ENCODE assay signal across 8 cellular contexts in genomic region chr11:86070435-86071056, GRCh38. TPM values are rescaled to one million over a fixed set of nuclear protein-coding genes. Genes with fewer than 3 reads are reported as not detected.
DNase-seq lines count a peak whose midpoint lies in the region; ATAC-seq and TF ChIP-seq lines count a peak whose summit lies in the region.

No MANE protein-coding gene starts in this region.

- no TSS peak for BruUV-seq in OCI-LY7 (replicated peaks; lab: Mats Ljungman, UMichigan)

- H3K9me2 ChIP-seq in OCI-LY7 (ENCODE audit: insufficient read depth, low read length) = no peaks in the 10 kb centered on the region

- no peaks in the 10 kb centered on the region for H3K9me3 ChIP-seq in CD4-positive, CD25-positive, alpha-beta regulatory T cell (ENCODE audit: control insufficient read depth in 2 of 2, low read length in 2 of 2)
- H3K9me3 ChIP-seq in OCI-LY7 (ENCODE audit: low read length) (no peaks in the 10 kb centered on the region), parathyroid adenoma (ENCODE audit: control insufficient read depth, low read length) (no peaks in the 10 kb centered on the region)

- no peak overlapping the region for H3K4me3 ChIP-seq in CD4-positive, CD25-positive, alpha-beta regulatory T cell (ENCODE audit: low read depth, low read length)
- H3K4me3 ChIP-seq in OCI-LY7 (ENCODE audit: low read depth, low read length, poor library complexity, severe bottlenecking) = no peak overlapping the region
- no peak overlapping the region for H3K4me3 ChIP-seq in parathyroid adenoma (ENCODE audit: low read depth, low read length)

- no peaks in the 10 kb centered on the region for H3K27me3 ChIP-seq in CD4-positive, CD25-positive, alpha-beta regulatory T cell (ENCODE audit: control insufficient read depth, insufficient read depth, low read length)
- no peaks in the 10 kb centered on the region for H3K27me3 ChIP-seq in parathyroid adenoma (ENCODE audit: control insufficient read depth, insufficient read depth, low read length)

- H3K27ac Mint-ChIP-seq in CD4-positive, CD25-positive, alpha-beta regulatory T cell = peak overlapping the region in 2 of 3 donors; percentile 91 to 98

- DNase-seq in CD4-positive, CD25-positive, alpha-beta regulatory T cell = no peak
- DNase-seq in OCI-LY7 (ENCODE audit: low spot score) (no peak), epithelial cell of prostate (ENCODE audit: low read depth, low spot score) (no peak), mucosa of gallbladder (ENCODE audit: low spot score) (no peak), SHP77 (lab: John Stamatoyannopoulos, UW) (no peak), amniotic stem cell (lab: John Stamatoyannopoulos, UW) (no peak), NCI-H1436 treated with DMSO at 0.1 percent for 48 hours (lab: John Stamatoyannopoulos, UW) (no peak)

- H3K4me1 ChIP-seq in CD4-positive, CD25-positive, alpha-beta regulatory T cell (ENCODE audit: control insufficient read depth, insufficient read depth, low read length, poor library complexity, severe bottlenecking) = peaks cover 13% of the 10 kb centered on the region
- peaks cover 22% of the 10 kb centered on the region for H3K4me1 ChIP-seq in OCI-LY7 (ENCODE audit: insufficient read depth, low read length, poor library complexity, severe bottlenecking)
- H3K4me1 ChIP-seq in parathyroid adenoma = peaks cover 9% of the 10 kb centered on the region

- H2AFZ ChIP-seq in OCI-LY7 (ENCODE audit: low read length) (peak overlapping the region; percentile 96; the same call in 1 of the 2 replicates), parathyroid adenoma (peak overlapping the region; percentile 89)

- TF ChIP-seq CTCF in OCI-LY7 (conservative IDR thresholded peaks at IDR 0.05; ENCODE audit: low read length) (no peak), parathyroid adenoma (IDR thresholded peaks at IDR 0.05) (no peak)

- H3K27ac ChIP-seq in CD4-positive, CD25-positive, alpha-beta regulatory T cell (ENCODE audit: insufficient read depth, low read length, poor library complexity, severe bottlenecking) = no peak overlapping the region
- H3K27ac ChIP-seq in OCI-LY7 (ENCODE audit: low read depth, low read length, poor library complexity, severe bottlenecking) = no peak overlapping the region
- H3K27ac ChIP-seq in epithelial cell of prostate = peak overlapping the region; percentile 98
- H3K27ac ChIP-seq in parathyroid adenoma = peak overlapping the region; percentile 96

- H4K20me1 ChIP-seq in OCI-LY7 (ENCODE audit: insufficient read depth, low read length) = peaks cover 24% of the 10 kb centered on the region

- intact Hi-C loops in OCI-LY7 (cut with micrococcal nuclease; ENCODE audit: unreplicated experiment) = no loop called here

- H3K27me3 Mint-ChIP-seq in CD4-positive, CD25-positive, alpha-beta regulatory T cell = peaks cover 5% of the 10 kb centered on the region

- no peak for ATAC-seq in CD4-positive, CD25-positive, alpha-beta regulatory T cell (ENCODE audit: low read depth in 2 of 2)

- peaks cover 0 to 1% (median 0%) of the 10 kb centered on the region in 7 donors for H3K9me3 Mint-ChIP-seq in CD4-positive, CD25-positive, alpha-beta regulatory T cell

- POLR2A ChIA-PET in OCI-LY7 (lab: Charles Lee) = interaction anchor here (1.7 to 2.4 kb wide), 3 partner anchors 123 to 421 kb away, joined by 3 to 9 read pairs (median 9); no protein-coding TSS in a partner anchor

- no peaks in the 10 kb centered on the region for H3K36me3 ChIP-seq in CD4-positive, CD25-positive, alpha-beta regulatory T cell (ENCODE audit: control insufficient read depth, insufficient read depth, low read length)
- H3K36me3 ChIP-seq in OCI-LY7 (ENCODE audit: insufficient read depth, low read length) (no peaks in the 10 kb centered on the region), parathyroid adenoma (ENCODE audit: control insufficient read depth, insufficient read depth, low read length) (no peaks in the 10 kb centered on the region)

- no peaks in the 10 kb centered on the region for H3K36me3 Mint-ChIP-seq in CD4-positive, CD25-positive, alpha-beta regulatory T cell

- H3K4me2 ChIP-seq in OCI-LY7 (ENCODE audit: low read length) (peak overlapping the region; percentile 88), parathyroid adenoma (ENCODE audit: low read length) (no peak overlapping the region)

- H3K79me2 ChIP-seq in OCI-LY7 (ENCODE audit: insufficient read depth, low read depth, low read length) = peaks cover 30% of the 10 kb centered on the region
- H3K79me2 ChIP-seq in parathyroid adenoma = peaks cover 5% of the 10 kb centered on the region

- H3K4me3 Mint-ChIP-seq in CD4-positive, CD25-positive, alpha-beta regulatory T cell = peak overlapping the region; percentile 44 to 100 (median 61)

- H3K9ac ChIP-seq in parathyroid adenoma = no peak overlapping the region

- CTCF ChIA-PET in OCI-LY7 (lab: Charles Lee; ENCODE audit: unreplicated experiment) = interaction anchor here (1.8 kb wide), 1 partner anchor 123 kb away, joined by 18 read pairs; no protein-coding TSS in a partner anchor

- peaks cover 2 to 26% (median 24%) of the 10 kb centered on the region in 4 donors for H3K4me1 Mint-ChIP-seq in CD4-positive, CD25-positive, alpha-beta regulatory T cell

RNA-seq across cellular contexts. Expression of gene PICALM, which starts 1.7 kb away (rescaled TPM):
- total RNA-seq in CD4-positive, CD25-positive, alpha-beta regulatory T cell = 194 TPM
- polyA plus RNA-seq in CD4-positive, CD25-positive, alpha-beta regulatory T cell = 10 to 100 TPM; 19.9 to 25.8 (median 23.2) TPM
- total RNA-seq in OCI-LY7 (2014; rRNA removed; shearing (Covaris generic)) = 77.9 and 84.3 TPM in 2 replicates
- total RNA-seq in OCI-LY7 (2022) (108 and 110 TPM in 2 replicates), mucosa of gallbladder (205 TPM)

Comparison
In these comparisons a context has a peak if more than half of its experiments do, and no peak if none do; other contexts are left out.
1. H3K27ac ChIP-seq: peak in epithelial cell of prostate (single experiment) and parathyroid adenoma (single experiment); none in CD4-positive, CD25-positive, alpha-beta regulatory T cell (single experiment) and OCI-LY7 (single experiment).